17 cellular contexts compared by ENCODE assay signal in genomic region chr14:105107351-105107750, GRCh38. TPM values are rescaled to one million over a fixed set of nuclear protein-coding genes. Genes with fewer than 3 reads are reported as not detected.
DNase-seq lines count a peak whose midpoint lies in the region; ATAC-seq and TF ChIP-seq lines count a peak whose summit lies in the region.
"Had no signal": no experiment of that assay in that cellular context is flagged by ENCODE, and none has a peak within 500 bp of the region (broad histone marks: within the 10 kb centered on the region; RNA-seq: fewer than 3 reads in every experiment).

No MANE protein-coding gene starts in this region.

- peaks cover 0 to 30% (median 0%) of the 10 kb centered on the region in 4 donors for H3K27me3 ChIP-seq in esophagus squamous epithelium

- H3K9me3 ChIP-seq in esophagus squamous epithelium = no peaks in the 10 kb centered on the region
- H3K9me3 ChIP-seq: A549, Caco-2 had no signal

- 92 to 95% methylated on average over 6 to 7 of the region's 7 CpGs for WGBS in esophagus squamous epithelium, 2 donors

- no peak for TF ChIP-seq POLR2A in esophagus squamous epithelium (IDR thresholded peaks at IDR 0.05)

- DNase-seq in activated CD8-positive, alpha-beta memory T cell treated with anti-CD3 and anti-CD28 coated beads, Interleukin-2, amount 50 U/mL, for 48 hours = peak; percentile 15
- no peak for DNase-seq in activated CD8-positive, alpha-beta memory T cell treated with anti-CD3 and anti-CD28 coated beads for 24 hours
- DNase-seq in chondrocyte (ENCODE audit: low spot score) (peak; percentile 42), osteocyte (ENCODE audit: extremely low spot score, unreplicated experiment) (peak; percentile 56), ureter (ENCODE audit: low spot score) (peak; percentile 3), esophagus squamous epithelium (lab: John Stamatoyannopoulos, UW) (no peak)
- DNase-seq: AML-193; Caco-2; CD4-positive, alpha-beta T cell; GM23248; HCEC 1CT; HFFc6 had no signal

- H3K4me3 Mint-ChIP-seq in chondrocyte (ENCODE audit: unreplicated experiment) (no peak overlapping the region), osteocyte (ENCODE audit: unreplicated experiment) (no peak overlapping the region)
- H3K4me3 Mint-ChIP-seq: CD4-positive, alpha-beta T cell; HFFc6 had no signal

- H3K36me3 Mint-ChIP-seq in chondrocyte (ENCODE audit: low read depth) = peaks cover 9% of the 10 kb centered on the region
- peaks cover 5% of the 10 kb centered on the region for H3K36me3 Mint-ChIP-seq in osteocyte (ENCODE audit: unreplicated experiment)

- H3K4me1 Mint-ChIP-seq in chondrocyte (ENCODE audit: low read depth) (no peaks in the 10 kb centered on the region), osteocyte (ENCODE audit: unreplicated experiment) (no peaks in the 10 kb centered on the region)

- no peak overlapping the region for H3K27ac Mint-ChIP-seq in chondrocyte (ENCODE audit: unreplicated experiment)
- H3K27ac Mint-ChIP-seq in osteocyte (ENCODE audit: unreplicated experiment) = no peak overlapping the region
- H3K27ac Mint-ChIP-seq: CD4-positive, alpha-beta T cell; HFFc6 had no signal

- H3K36me3 ChIP-seq in esophagus squamous epithelium = no peaks in the 10 kb centered on the region

- H3K4me1 ChIP-seq in esophagus squamous epithelium = peaks cover 0 to 13% (median 0%) of the 10 kb centered on the region in 3 donors
- H3K4me1 ChIP-seq: Caco-2 had no signal

- peaks cover 50% of the 10 kb centered on the region for H3K27me3 Mint-ChIP-seq in chondrocyte (ENCODE audit: low read depth)
- peaks cover 57% of the 10 kb centered on the region for H3K27me3 Mint-ChIP-seq in osteocyte (ENCODE audit: unreplicated experiment)

- H3K27ac ChIP-seq in esophagus squamous epithelium = no peak overlapping the region
- H3K27ac ChIP-seq: 22Rv1, A549, C4-2B, GM23248 had no signal

- intact Hi-C loops in esophagus squamous epithelium (cut with DNase I) = no loop called here

- ATAC-seq in HG03520 (IDR thresholded peaks at IDR 0.05; ENCODE audit: unreplicated experiment) = no peak

- TF ChIP-seq CTCF in chondrocyte (IDR thresholded peaks at IDR 0.05) (no peak), osteocyte (IDR thresholded peaks at IDR 0.05) (no peak), esophagus squamous epithelium (IDR thresholded peaks at IDR 0.05) (no peak)

- H3K9me3 Mint-ChIP-seq in chondrocyte (ENCODE audit: low read depth) (peaks cover 8% of the 10 kb centered on the region), osteocyte (ENCODE audit: unreplicated experiment) (peaks cover 7% of the 10 kb centered on the region)

- no peak overlapping the region for H3K4me3 ChIP-seq in esophagus squamous epithelium
- H3K4me3 ChIP-seq: A549, GM23248 had no signal

RNA-seq across cellular contexts. Expression of gene GPR132, which starts 42.1 kb away (rescaled TPM):
- total RNA-seq in chondrocyte = 0.23 to 0.48 TPM (median 0.30 TPM) in 3 replicates
- 0.16 and 0.24 TPM in 2 replicates for total RNA-seq in osteocyte
- 1.5 TPM for total RNA-seq in ureter
- 1 to 10 TPM in 3 of 4 donors, under 1 TPM in 1; 0.79 to 5.0 (median 1.6) TPM for total RNA-seq in esophagus squamous epithelium
- total RNA-seq: Caco-2, GM23248, HT-29 had no signal

Comparison
In these comparisons a context has a peak if more than half of its experiments do, and no peak if none do; other contexts are left out.
1. DNase-seq: peak in activated CD8-positive, alpha-beta memory T cell treated with anti-CD3 and anti-CD28 coated beads, Interleukin-2, amount 50 U/mL, for 48 hours (single experiment), chondrocyte (single experiment), osteocyte (single experiment) and ureter (single experiment); none in activated CD8-positive, alpha-beta memory T cell treated with anti-CD3 and anti-CD28 coated beads for 24 hours (single experiment) and esophagus squamous epithelium (single experiment).